Comparison of ENCODE assay signal across 20 cellular contexts in the genomic region with DNA sequence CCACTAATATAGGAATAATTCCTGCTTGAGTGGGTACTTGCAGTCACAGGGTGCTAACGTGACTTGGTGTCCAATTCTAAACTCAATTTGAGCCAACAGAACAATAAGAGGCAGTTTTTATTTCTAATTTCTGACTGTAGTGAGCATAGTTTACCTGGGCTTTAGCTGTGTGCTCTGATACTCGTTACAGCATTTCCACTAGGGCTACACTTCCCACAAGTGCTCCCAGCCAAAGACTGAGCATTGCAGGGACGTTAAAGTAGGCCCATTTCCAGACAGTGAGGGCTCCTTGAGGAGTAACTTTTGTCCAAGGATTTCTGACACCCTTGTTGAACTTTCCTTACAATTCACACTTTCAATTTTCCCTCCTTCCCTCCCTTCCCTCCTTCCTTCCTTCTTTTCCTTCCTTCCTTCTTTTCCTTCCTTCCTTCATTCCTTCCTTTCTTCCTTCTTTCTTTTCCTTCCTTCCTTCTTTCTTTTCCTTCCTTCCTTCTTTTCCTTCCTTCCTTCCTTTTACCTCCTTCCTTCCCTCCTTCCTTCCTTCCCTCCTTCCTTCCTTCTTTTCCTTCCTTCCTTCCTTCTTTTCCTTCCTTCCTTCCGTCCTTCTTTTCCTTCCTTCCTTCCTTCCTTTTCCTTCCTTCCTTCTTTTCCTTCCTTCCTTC. TPM values are rescaled to one million over a fixed set of nuclear protein-coding genes. Genes with fewer than 3 reads are reported as not detected.
DNase-seq lines count a peak whose midpoint lies in the region; ATAC-seq, FAIRE-seq and TF ChIP-seq lines count a peak whose summit lies in the region.
"Had no signal": no experiment of that assay in that cellular context is flagged by ENCODE, and none has a peak within 500 bp of the region (broad histone marks: within the 10 kb centered on the region; RNA-seq: fewer than 3 reads in every experiment).

No MANE protein-coding gene starts in this region.

- no peaks in the 10 kb centered on the region for H3K27me3 ChIP-seq in A673 (replicated peaks; ENCODE audit: insufficient read depth, low read depth, low read length, poor library complexity)

- H3K27me3 Mint-ChIP-seq in activated CD4-positive, alpha-beta T cell treated with anti-CD3 and anti-CD28 coated beads for 36 hours = no peaks in the 10 kb centered on the region
- H3K27me3 Mint-ChIP-seq in activated naive CD8-positive, alpha-beta T cell treated with anti-CD3 and anti-CD28 coated beads for 36 hours = no peaks in the 10 kb centered on the region
- no peaks in the 10 kb centered on the region for H3K27me3 Mint-ChIP-seq in T-helper 2 cell treated with Interferon-gamma antibody and Interleukin-4, amounts not matched to agents 5 μg/mL and 100 μg/mL, for 36 hours (ENCODE audit: low read depth)
- H3K27me3 Mint-ChIP-seq: B cell, IgD-negative memory B cell had no signal

- H3K4me3 ChIP-seq in A673 (ENCODE audit: low read depth, low read length, poor library complexity, severe bottlenecking) = no peak overlapping the region
- no peak overlapping the region for H3K4me3 ChIP-seq in HEK293 (ENCODE audit: low read depth, low read length)

- H3K4me1 Mint-ChIP-seq in activated CD4-positive, alpha-beta T cell treated with anti-CD3 and anti-CD28 coated beads for 36 hours = peaks cover 27% of the 10 kb centered on the region
- H3K4me1 Mint-ChIP-seq in activated naive CD8-positive, alpha-beta T cell treated with anti-CD3 and anti-CD28 coated beads for 36 hours = peaks cover 30% of the 10 kb centered on the region
- peaks cover 7% of the 10 kb centered on the region for H3K4me1 Mint-ChIP-seq in T-helper 2 cell treated with Interferon-gamma antibody and Interleukin-4, amounts not matched to agents 5 μg/mL and 100 μg/mL, for 36 hours (ENCODE audit: low read depth)
- H3K4me1 Mint-ChIP-seq: CD14-positive monocyte had no signal

- BruUV-seq in A673 (replicated peaks; lab: Mats Ljungman, UMichigan) = no TSS peak

- DNase-seq in activated CD4-positive, alpha-beta T cell treated with anti-CD3 and anti-CD28 coated beads for 36 hours = no peak
- DNase-seq in activated CD4-positive, alpha-beta T cell treated with anti-CD3 and anti-CD28 coated beads, Interleukin-2, amount 50 U/mL, for 1 hour = no peak
- no peak for DNase-seq in A673 (ENCODE audit: low spot score)
- DNase-seq in activated naive CD8-positive, alpha-beta T cell treated with anti-CD3 and anti-CD28 coated beads for 36 hours = no peak
- DNase-seq in RCC 7860 (ENCODE audit: low spot score) = no peak
- DNase-seq in NCI-H226 = no peak
- no peak for DNase-seq in T-helper 2 cell treated with Interferon-gamma antibody and Interleukin-4, amounts not matched to agents 5 μg/mL and 100 μg/mL, for 36 hours (ENCODE audit: low spot score)
- DNase-seq: EL, GF-D8, MV-4-11, NCI-H1105 treated with DMSO at 0.1 percent for 48 hours, NCI-H2081, NCI-H510A, Right ventricle myocardium superior had no signal

- H3K36me3 ChIP-seq in A673 (ENCODE audit: insufficient read depth, low read length, poor library complexity, severe bottlenecking) = no peaks in the 10 kb centered on the region
- H3K36me3 ChIP-seq in HEK293 (ENCODE audit: control insufficient read depth in 2 of 2, insufficient read depth in 1 of 2, low read length in 2 of 2) = no peaks in the 10 kb centered on the region

- no peak overlapping the region for H3K4me3 Mint-ChIP-seq in activated CD4-positive, alpha-beta T cell treated with anti-CD3 and anti-CD28 coated beads for 36 hours
- no peak overlapping the region for H3K4me3 Mint-ChIP-seq in activated naive CD8-positive, alpha-beta T cell treated with anti-CD3 and anti-CD28 coated beads for 36 hours
- H3K4me3 Mint-ChIP-seq in T-helper 2 cell treated with Interferon-gamma antibody and Interleukin-4, amounts not matched to agents 5 μg/mL and 100 μg/mL, for 36 hours = no peak overlapping the region
- H3K4me3 Mint-ChIP-seq: B cell, CD14-positive monocyte, IgD-negative memory B cell had no signal

- ATAC-seq in activated CD4-positive, alpha-beta T cell treated with anti-CD3 and anti-CD28 coated beads for 36 hours = no peak

- H3K27ac ChIP-seq in A673 (ENCODE audit: low read depth, low read length, poor library complexity, severe bottlenecking) (peak overlapping the region; percentile 27), HEK293 (ENCODE audit: extremely low read depth, low read depth, low read length) (no peak overlapping the region)

- peak overlapping the region; percentile 49 for H3K27ac Mint-ChIP-seq in activated CD4-positive, alpha-beta T cell treated with anti-CD3 and anti-CD28 coated beads for 36 hours
- H3K27ac Mint-ChIP-seq in activated naive CD8-positive, alpha-beta T cell treated with anti-CD3 and anti-CD28 coated beads for 36 hours = peak overlapping the region; percentile 89
- H3K27ac Mint-ChIP-seq in T-helper 2 cell treated with Interferon-gamma antibody and Interleukin-4, amounts not matched to agents 5 μg/mL and 100 μg/mL, for 36 hours = no peak overlapping the region
- H3K27ac Mint-ChIP-seq: B cell, CD14-positive monocyte, IgD-negative memory B cell had no signal

- FAIRE-seq in RCC 7860 (lab: Jason Lieb, UNC) = no peak
- FAIRE-seq: A204.1 had no signal

- intact Hi-C loops in activated CD4-positive, alpha-beta T cell treated with anti-CD3 and anti-CD28 coated beads for 36 hours (cut with DNase I, micrococcal nuclease) = no loop called here
- intact Hi-C loops in A673 (cut with micrococcal nuclease; ENCODE audit: unreplicated experiment) = no loop called here

- H3K9me3 Mint-ChIP-seq in activated CD4-positive, alpha-beta T cell treated with anti-CD3 and anti-CD28 coated beads for 36 hours (ENCODE audit: low read depth) = no peaks in the 10 kb centered on the region
- peaks cover 9% of the 10 kb centered on the region for H3K9me3 Mint-ChIP-seq in activated naive CD8-positive, alpha-beta T cell treated with anti-CD3 and anti-CD28 coated beads for 36 hours
- peaks cover 5% of the 10 kb centered on the region for H3K9me3 Mint-ChIP-seq in T-helper 2 cell treated with Interferon-gamma antibody and Interleukin-4, amounts not matched to agents 5 μg/mL and 100 μg/mL, for 36 hours

- POLR2A ChIA-PET in activated CD4-positive, alpha-beta T cell treated with anti-CD3 and anti-CD28 coated beads for 36 hours (lab: Charles Lee) = no interaction called here
- POLR2A ChIA-PET in A673 (lab: Charles Lee; ENCODE audit: low non-redundant PET) = no interaction called here
- POLR2A ChIA-PET in HEK293 (lab: Yijun Ruan, JAX) = no interaction called here

- H3K9me3 ChIP-seq in A673 (ENCODE audit: low read depth, low read length, poor library complexity, severe bottlenecking) (no peaks in the 10 kb centered on the region), HEK293 (ENCODE audit: control insufficient read depth, insufficient read depth, low read depth, low read length) (no peaks in the 10 kb centered on the region)

- CTCF ChIA-PET in activated CD4-positive, alpha-beta T cell treated with anti-CD3 and anti-CD28 coated beads for 36 hours (lab: Charles Lee) = interaction anchor here (1.4 kb wide), 1 partner anchor 10 kb away, joined by 3 read pairs; no protein-coding TSS in a partner anchor
- CTCF ChIA-PET in A673 (lab: Charles Lee) (no interaction called here), HEK293 (lab: Yijun Ruan, JAX) (no interaction called here)

- H3K36me3 Mint-ChIP-seq in activated CD4-positive, alpha-beta T cell treated with anti-CD3 and anti-CD28 coated beads for 36 hours (ENCODE audit: low read depth) = peaks cover 3% of the 10 kb centered on the region
- H3K36me3 Mint-ChIP-seq in activated naive CD8-positive, alpha-beta T cell treated with anti-CD3 and anti-CD28 coated beads for 36 hours = peaks cover 10% of the 10 kb centered on the region
- H3K36me3 Mint-ChIP-seq in T-helper 2 cell treated with Interferon-gamma antibody and Interleukin-4, amounts not matched to agents 5 μg/mL and 100 μg/mL, for 36 hours (ENCODE audit: low read depth) = peaks cover 2% of the 10 kb centered on the region
- H3K36me3 Mint-ChIP-seq: CD14-positive monocyte, IgD-negative memory B cell had no signal

- TF ChIP-seq CTCF in A673 (conservative IDR thresholded peaks at IDR 0.05; ENCODE audit: low read depth, low read length) (no peak), HEK293 (tag by site-specific recombination; IDR thresholded peaks at IDR 0.05) (no peak)

- H3K4me1 ChIP-seq in A673 (ENCODE audit: insufficient read depth, low read length, poor library complexity, severe bottlenecking) (peaks cover 3% of the 10 kb centered on the region), HEK293 (ENCODE audit: control insufficient read depth, insufficient read depth, low read length) (no peaks in the 10 kb centered on the region)

TF ChIP-seq in HEK293, 187 proteins besides CTCF, POLR2A, EP300 and RAD21:
- 0 out of 2 replicates have a peak, but pooled peaks have one; percentile 9 for TF ChIP-seq PRDM1 (tag by site-specific recombination; IDR thresholded peaks at IDR 0.05)
- TF ChIP-seq ZNF366 (tag by site-specific recombination; conservative IDR thresholded peaks at IDR 0.05) = peak; percentile 88
- no peak for TF ChIP-seq ZNF571 (tag by site-specific recombination; IDR thresholded peaks at IDR 0.05)
- no peak for TF ChIP-seq ZNF394 (tag by site-specific recombination; IDR thresholded peaks at IDR 0.05; ENCODE audit: borderline replicate concordance)
- no peak for TF ChIP-seq ZBTB20 (tag by site-specific recombination; IDR thresholded peaks at IDR 0.05)
TF ChIP-seq in HEK293: peak in this region for 2.

RNA-seq across cellular contexts. Expression of a gene that starts 53.8 kb away (rescaled TPM):
- total RNA-seq in activated CD4-positive, alpha-beta T cell treated with anti-CD3 and anti-CD28 coated beads for 36 hours = under 1 TPM; 0.33 to 0.46 TPM
- total RNA-seq in A673 (2021) = 4.9 and 7.6 TPM in 2 replicates
- not detected for total RNA-seq in activated naive CD8-positive, alpha-beta T cell treated with anti-CD3 and anti-CD28 coated beads for 36 hours
- total RNA-seq: SK-MEL-5 had no signal
